In the genomic region with DNA sequence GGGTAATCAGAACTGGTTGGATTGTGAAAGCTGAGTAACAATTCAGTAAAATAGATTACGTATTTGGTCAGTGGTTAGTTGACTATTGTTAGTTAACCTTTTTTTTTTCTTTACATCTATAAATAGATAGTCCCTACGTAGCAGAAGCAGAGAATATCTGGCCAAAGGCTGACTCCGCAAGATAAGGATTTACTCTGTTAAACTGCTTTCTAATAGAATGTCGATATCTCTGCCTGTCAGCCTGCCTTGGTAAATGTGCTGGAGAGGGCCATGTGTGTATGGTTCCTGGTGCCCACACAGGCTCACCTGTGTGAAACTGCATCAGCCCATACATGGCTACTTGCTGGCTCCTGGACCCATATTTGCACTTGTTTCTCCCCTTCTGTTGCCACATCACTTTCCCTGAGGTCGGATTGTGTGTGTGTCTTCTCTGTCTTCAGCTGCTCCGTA, we compare ENCODE assay signal across 11 cellular contexts.
DNase-seq lines count a peak whose midpoint lies in the region; ATAC-seq and TF ChIP-seq lines count a peak whose summit lies in the region.
"Had no signal": no experiment of that assay in that cellular context is flagged by ENCODE, and none has a peak within 500 bp of the region (broad histone marks: within the 10 kb centered on the region; RNA-seq: fewer than 3 reads in every experiment).

No MANE protein-coding gene starts in this region.

- peaks cover 48 to 77% of the 10 kb centered on the region in 2 experiments for H3K79me1 ChIP-seq in IMR-90 (ENCODE audit: low read depth in 1 of 2, low read length in 2 of 2)

- H3K9me3 ChIP-seq in IMR-90 (ENCODE audit: control insufficient read depth, insufficient read depth, low read length) (no peaks in the 10 kb centered on the region), mammary epithelial cell (replicated peaks; ENCODE audit: insufficient read depth, low read length) (no peaks in the 10 kb centered on the region), stomach smooth muscle (ENCODE audit: control insufficient read depth in 2 of 2, low read length in 2 of 2) (no peaks in the 10 kb centered on the region), upper lobe of right lung (no peaks in the 10 kb centered on the region)

- H3K4me2 ChIP-seq in IMR-90 (ENCODE audit: low read depth, low read length) (peak overlapping the region; percentile 57; the same call in 1 of the 2 replicates), mammary epithelial cell (ENCODE audit: insufficient read depth, low read depth, low read length) (no peak overlapping the region)

- H3K56ac ChIP-seq in IMR-90 (ENCODE audit: extremely low read depth, insufficient read depth, low read length): peak overlapping the region; percentile 33; the same call in 1 of the 2 replicates

- no CpG with 5 or more reads among the region's 6 CpGs for WGBS in IMR-90 (ENCODE audit: extremely low coverage in 2 of 2, insufficient read length in 1 of 2), 2 experiments
- WGBS in mammary epithelial cell (ENCODE audit: low coverage, missing lambda C conversion rate): 45% methylated on average over 6 of the region's 6 CpGs

- peak overlapping the region; percentile 89 for H2BK120ac ChIP-seq in IMR-90 (ENCODE audit: low read depth, low read length)

- H3K79me2 ChIP-seq in mammary epithelial cell (ENCODE audit: insufficient read depth, low read length): peaks cover 56% of the 10 kb centered on the region
- H3K79me2 ChIP-seq: parathyroid adenoma had no signal

- H3K14ac ChIP-seq in IMR-90 (replicated peaks; ENCODE audit: low read depth, low read length): peak overlapping the region; percentile 95

- DNase-seq in IMR-90: peak; percentile 58
- DNase-seq in mammary epithelial cell: no peak
- DNase-seq in kidney glomerular epithelial cell (lab: John Stamatoyannopoulos, UW): peak; percentile 24
- no peak for DNase-seq in upper lobe of right lung
- DNase-seq in DMS 273 treated with DMSO at 0.1 percent for 48 hours (lab: John Stamatoyannopoulos, UW): no peak
- no peak for DNase-seq in NCI-H526 (lab: John Stamatoyannopoulos, UW)
- DNase-seq in C1 segment of cervical spinal cord (lab: John Stamatoyannopoulos, UW): no peak
- DNase-seq: activated T-cell treated with anti-CD3 and anti-CD28 coated beads for 4 hours; CD4-positive, alpha-beta memory T cell had no signal

- H2AK9ac ChIP-seq in IMR-90 (replicated peaks; ENCODE audit: low read depth, low read length, poor library complexity): peak overlapping the region; percentile 76

- CTCF ChIA-PET in IMR-90 (lab: Yijun Ruan, JAX): interaction anchor here (0.7 kb wide), 1 partner anchor 173 kb away, joined by 3 read pairs; no protein-coding TSS in a partner anchor
- CTCF ChIA-PET in mammary epithelial cell (lab: Charles Lee; ENCODE audit: low non-redundant PET): interaction anchor here (0.7 kb wide), 1 partner anchor 7 kb away, joined by 11 read pairs; no protein-coding TSS in a partner anchor

- H3K4me3 ChIP-seq in IMR-90 (ENCODE audit: insufficient read depth, low read depth, low read length) (no peak overlapping the region), mammary epithelial cell (replicated peaks in 1 of 3; ENCODE audit: insufficient read depth in 1 of 3, low read depth in 2 of 3, low read length in 3 of 3) (no peak overlapping the region), stomach smooth muscle (ENCODE audit: low read length in 2 of 2) (no peak overlapping the region), upper lobe of right lung (no peak overlapping the region)

- H3K4ac ChIP-seq in IMR-90 (ENCODE audit: low read depth, low read length): peak overlapping the region; percentile 92

- no peaks in the 10 kb centered on the region for H3K27me3 ChIP-seq in IMR-90 (ENCODE audit: control insufficient read depth, insufficient read depth, low read length)
- no peaks in the 10 kb centered on the region for H3K27me3 ChIP-seq in mammary epithelial cell (ENCODE audit: insufficient read depth, low read length)
- H3K27me3 ChIP-seq in stomach smooth muscle (ENCODE audit: control insufficient read depth in 1 of 2, insufficient read depth in 2 of 2, low read length in 2 of 2): no peaks in the 10 kb centered on the region
- H3K27me3 ChIP-seq in upper lobe of right lung: no peaks in the 10 kb centered on the region

- H2BK20ac ChIP-seq in IMR-90 (ENCODE audit: low read depth, low read length): peak overlapping the region; percentile 92

- H3K27ac ChIP-seq in IMR-90 (ENCODE audit: insufficient read depth, low read length) (peak overlapping the region; percentile 81), mammary epithelial cell (ENCODE audit: insufficient read depth, low read depth, low read length) (peak overlapping the region; percentile 14), stomach smooth muscle (ENCODE audit: low read length) (peak overlapping the region; percentile 72), upper lobe of right lung (no peak overlapping the region)
- H3K27ac ChIP-seq: parathyroid adenoma had no signal

- H4K5ac ChIP-seq in IMR-90 (ENCODE audit: low read depth, low read length): peak overlapping the region; percentile 91

- H2BK5ac ChIP-seq in IMR-90 (ENCODE audit: low read depth, low read length, poor library complexity, severe bottlenecking): peak overlapping the region; percentile 95

- H4K91ac ChIP-seq in IMR-90 (ENCODE audit: insufficient read depth, low read depth, low read length): peak overlapping the region; percentile 74

- TF ChIP-seq CTCF in IMR-90 (conservative IDR thresholded peaks at IDR 0.05; ENCODE audit: low read depth, low read length): no peak
- no peak for TF ChIP-seq CTCF in mammary epithelial cell (conservative IDR thresholded peaks at IDR 0.05 in 1 of 2, IDR thresholded peaks at IDR 0.05 in 1 of 2; ENCODE audit: extremely low read depth in 1 of 2, insufficient read depth in 1 of 2, low read depth in 1 of 2, low read length in 2 of 2)
- no peak for TF ChIP-seq CTCF in upper lobe of right lung (IDR thresholded peaks at IDR 0.05)

- H3K36me3 ChIP-seq in IMR-90 (ENCODE audit: control insufficient read depth, insufficient read depth, low read length) (peaks cover 36% of the 10 kb centered on the region), mammary epithelial cell (ENCODE audit: insufficient read depth, low read length) (peaks cover 37% of the 10 kb centered on the region), stomach smooth muscle (ENCODE audit: control insufficient read depth in 2 of 2, insufficient read depth in 2 of 2, low read length in 2 of 2) (peaks cover 11 to 13% of the 10 kb centered on the region in 2 donors), upper lobe of right lung (peaks cover 39% of the 10 kb centered on the region)

- intact Hi-C loops in IMR-90 (cut with micrococcal nuclease): loop anchor here (2.0 to 5.0 kb wide), 2 partner anchors 37 to 93 kb away; partner anchors contain the start of gene CRIM1
- intact Hi-C loops in mammary epithelial cell (cut with micrococcal nuclease): no loop called here
- intact Hi-C loops in upper lobe of right lung (cut with DNase I): loop anchor here (5.0 kb wide), 1 partner anchor 93 kb away; the partner anchor contains the start of gene CRIM1

- peak overlapping the region; percentile 98 for H3K18ac ChIP-seq in IMR-90 (ENCODE audit: low read depth, low read length)

- peaks cover 23% of the 10 kb centered on the region; the same call in 1 of the 2 replicates for H4K20me1 ChIP-seq in IMR-90 (ENCODE audit: insufficient read depth, low read length)
- no peaks in the 10 kb centered on the region for H4K20me1 ChIP-seq in mammary epithelial cell (ENCODE audit: insufficient read depth, low read length)

- peaks cover 33% of the 10 kb centered on the region for H3K9me1 ChIP-seq in IMR-90 (ENCODE audit: insufficient read depth, low read length)

- H2AFZ ChIP-seq in IMR-90 (replicated peaks; ENCODE audit: low read length, poor library complexity) (no peak overlapping the region), mammary epithelial cell (ENCODE audit: low read depth, low read length) (no peak overlapping the region)
- H2AFZ ChIP-seq: parathyroid adenoma had no signal

- no peak for TF ChIP-seq RAD21 in IMR-90 (IDR thresholded peaks at IDR 0.05; ENCODE audit: low read length)

- peak overlapping the region; percentile 69; the same call in 2 of the 3 replicates for H2BK15ac ChIP-seq in IMR-90 (ENCODE audit: low read depth, low read length)

- peak overlapping the region; percentile 84 for H2AK5ac ChIP-seq in IMR-90 (ENCODE audit: low read depth, low read length)

- dilution Hi-C loops in IMR-90 (cut with HindIII; ENCODE audit: low sequenced_read_pairs, unreplicated experiment): no loop called here
- dilution Hi-C loops in mammary epithelial cell (cut with HindIII; ENCODE audit: low sequenced_read_pairs): no loop called here

- H3K4me1 ChIP-seq in IMR-90 (ENCODE audit: control insufficient read depth, insufficient read depth, low read length): peaks cover 41% of the 10 kb centered on the region
- H3K4me1 ChIP-seq in mammary epithelial cell (ENCODE audit: insufficient read depth, low read length): peaks cover 29% of the 10 kb centered on the region
- H3K4me1 ChIP-seq in stomach smooth muscle (ENCODE audit: control insufficient read depth, insufficient read depth, low read length): peaks cover 28% of the 10 kb centered on the region
- H3K4me1 ChIP-seq in upper lobe of right lung: peaks cover 10% of the 10 kb centered on the region
- H3K4me1 ChIP-seq: parathyroid adenoma had no signal

- POLR2A ChIA-PET in IMR-90 (lab: Charles Lee; ENCODE audit: unreplicated experiment): no interaction called here

- peak overlapping the region; percentile 30 to 83 for H4K8ac ChIP-seq in IMR-90 (ENCODE audit: low read depth in 2 of 2, low read length in 2 of 2)

- in situ Hi-C loops in IMR-90 (cut with MboI; ENCODE audit: low sequenced_read_pairs): no loop called here
- in situ Hi-C loops in mammary epithelial cell (cut with MboI; ENCODE audit: low sequenced_read_pairs in 2 of 2): loop anchor here (10.0 kb wide), 2 partner anchors 85 to 95 kb away; partner anchors contain the start of gene CRIM1 (in 1 of the 2)

- ATAC-seq in IMR-90 (ENCODE audit: low read depth) (no peak), upper lobe of right lung (no peak)

- peak overlapping the region; percentile 83 for H3K23ac ChIP-seq in IMR-90 (ENCODE audit: low read depth, low read length)

- no peak for TF ChIP-seq POLR2A in IMR-90 (IDR thresholded peaks at IDR 0.05; ENCODE audit: low read depth, low read length)

- H3K9ac ChIP-seq in IMR-90 (ENCODE audit: low read depth, low read length): peak overlapping the region; percentile 50; the same call in 1 of the 2 replicates
- no peak overlapping the region for H3K9ac ChIP-seq in mammary epithelial cell (ENCODE audit: insufficient read depth, low read length)
- H3K9ac ChIP-seq in stomach smooth muscle (ENCODE audit: low read length in 2 of 2): peak overlapping the region in 1 of 2 donors; percentile 37
- H3K9ac ChIP-seq: parathyroid adenoma had no signal

- BruUV-seq in IMR-90 (replicated peaks; lab: Mats Ljungman, UMichigan) (no TSS peak), mammary epithelial cell (replicated peaks; lab: Mats Ljungman, UMichigan) (no TSS peak)

TF ChIP-seq in IMR-90, 13 proteins besides CTCF, POLR2A, EP300 and RAD21:
- peak; percentile 18; the same call in 1 of the 2 replicates for TF ChIP-seq MAFK (IDR thresholded peaks at IDR 0.05; ENCODE audit: low read depth, low read length)
- TF ChIP-seq CEBPB (IDR thresholded peaks at IDR 0.05; ENCODE audit: low read depth, low read length): peak; percentile 42; the same call in 1 of the 2 replicates
- no peak for TF ChIP-seq NFE2L2 (IDR thresholded peaks at IDR 0.05; ENCODE audit: low read depth, low read length)
- no peak for TF ChIP-seq RCOR1 (IDR thresholded peaks at IDR 0.05; ENCODE audit: insufficient replicate concordance, low read length)

Comparison
In these comparisons a context has a peak if more than half of its experiments do, and no peak if none do; other contexts are left out.
1. DNase-seq: peak in IMR-90 (single experiment) and kidney glomerular epithelial cell (single experiment); none in mammary epithelial cell (single experiment), upper lobe of right lung (single experiment), DMS 273 treated with DMSO at 0.1 percent for 48 hours (single experiment), NCI-H526 (0 of 2) and C1 segment of cervical spinal cord (0 of 14).